Comparison of ENCODE assay signal across 9 cellular contexts in genomic region chr22:24157783-24158170, GRCh38. TPM values are rescaled to one million over a fixed set of nuclear protein-coding genes. Genes with fewer than 3 reads are reported as not detected.
DNase-seq lines count a peak whose midpoint lies in the region; ATAC-seq, FAIRE-seq and TF ChIP-seq lines count a peak whose summit lies in the region.
"Had no signal": no experiment of that assay in that cellular context is flagged by ENCODE, and none has a peak within 500 bp of the region (broad histone marks: within the 10 kb centered on the region; RNA-seq: fewer than 3 reads in every experiment).

No MANE protein-coding gene starts in this region.

- no peak for TF ChIP-seq RAD21 in H1 (IDR thresholded peaks at IDR 0.05 in 1 of 2, conservative IDR thresholded peaks at IDR 0.05 in 1 of 2; ENCODE audit: low read depth in 2 of 2, low read length in 2 of 2)

- no peak overlapping the region for H3K4ac ChIP-seq in H1 (replicated peaks; ENCODE audit: insufficient read length, low read depth, low read length)

- no peak for ATAC-seq in HG03469 (IDR thresholded peaks at IDR 0.05; ENCODE audit: unreplicated experiment)
- no peak for ATAC-seq in GM21786 (IDR thresholded peaks at IDR 0.05; ENCODE audit: unreplicated experiment)

- no peak overlapping the region for H3K9ac ChIP-seq in H1 (replicated peaks in 1 of 4; ENCODE audit: extremely low read depth in 1 of 4, low read depth in 3 of 4, low read length in 3 of 4)
- H3K9ac ChIP-seq in smooth muscle cell (ENCODE audit: low read depth), result no peak overlapping the region
- H3K9ac ChIP-seq: parathyroid adenoma had no signal

- FAIRE-seq in H1 (lab: Jason Lieb, UNC), result no peak

- peak overlapping the region; percentile 80 for H3K27ac ChIP-seq in RWPE1
- H3K27ac ChIP-seq in H1 (ENCODE audit: low read depth, low read length), result peak overlapping the region; percentile 7; the same call in 1 of the 2 replicates
- H3K27ac ChIP-seq in smooth muscle cell (ENCODE audit: low read depth), result no peak overlapping the region
- H3K27ac ChIP-seq: parathyroid adenoma had no signal

- H3K4me3 ChIP-seq in H1 (ENCODE audit: extremely low read depth in 1 of 4, insufficient read depth in 2 of 4, low read depth in 3 of 4, low read length in 4 of 4), result no peak overlapping the region
- no peak overlapping the region for H3K4me3 ChIP-seq in smooth muscle cell

- 0 out of 2 replicates have a peak overlapping the region, but pooled peaks have one; percentile 38 for H3K18ac ChIP-seq in H1 (ENCODE audit: extremely low read depth, low read length)

- TF ChIP-seq CTCF in RWPE1 (conservative IDR thresholded peaks at IDR 0.05; ENCODE audit: low read depth), result no peak
- TF ChIP-seq CTCF in H1 (IDR thresholded peaks at IDR 0.05; ENCODE audit: control extremely low read depth in 1 of 3, insufficient read depth in 1 of 3, low read depth in 1 of 3, low read length in 3 of 3), result no peak
- TF ChIP-seq CTCF in smooth muscle cell (IDR thresholded peaks at IDR 0.05; ENCODE audit: borderline replicate concordance, insufficient read depth, poor library complexity, severe bottlenecking), result peak; percentile 5

- no peak overlapping the region for H3K56ac ChIP-seq in H1 (replicated peaks; ENCODE audit: insufficient read length, low read depth, low read length)

- POLR2A ChIA-PET in RWPE1 (lab: Yijun Ruan, JAX; ENCODE audit: low non-redundant PET) (no interaction called here), H1 (lab: Charles Lee; ENCODE audit: partially characterized antibody) (interaction anchor here (1.0 to 1.5 kb wide), 4 partner anchors 11 to 372 kb away, joined by 3 to 5 read pairs (median 3); partner anchors contain the start of gene SUSD2)

- WGBS in H1 (ENCODE audit: extremely low coverage in 1 of 2, insufficient coverage in 1 of 2, insufficient read length in 1 of 2, insufficient replicate concordance in 2 of 2, low coverage in 1 of 2, low lambda C conversion rate in 2 of 2, missing lambda C conversion rate in 1 of 2), 2 experiments, result 85% methylated on average over 11 of the region's 11 CpGs; no CpG with 5 or more reads in 1 of the 2 experiments
- WGBS in smooth muscle cell (ENCODE audit: low lambda C conversion rate), result 75% methylated on average over 11 of the region's 11 CpGs

- H4K20me1 ChIP-seq in H1 (replicated peaks in 1 of 2; ENCODE audit: control insufficient read depth in 1 of 2, insufficient read depth in 2 of 2, low read length in 2 of 2), result peaks cover 5 to 7% of the 10 kb centered on the region in 2 experiments
- peaks cover 90% of the 10 kb centered on the region for H4K20me1 ChIP-seq in smooth muscle cell (ENCODE audit: low read depth)

- H3K79me2 ChIP-seq in H1 (ENCODE audit: control insufficient read depth in 1 of 2, insufficient read depth in 2 of 2, low read length in 2 of 2), result no peaks in the 10 kb centered on the region
- no peaks in the 10 kb centered on the region for H3K79me2 ChIP-seq in smooth muscle cell (ENCODE audit: low read depth)

- H2AK5ac ChIP-seq in H1 (ENCODE audit: low read depth, low read length), result peak overlapping the region; percentile 46; the same call in 1 of the 2 replicates

- no peaks in the 10 kb centered on the region for H3K79me1 ChIP-seq in H1 (ENCODE audit: low read depth, low read length)

- H3K23ac ChIP-seq in H1 (ENCODE audit: insufficient read length), result no peak overlapping the region

- no peak for TF ChIP-seq POLR2A in H1 (IDR thresholded peaks at IDR 0.05; ENCODE audit: control extremely low read depth in 1 of 2, low read depth in 2 of 2, low read length in 2 of 2)

- DNase-seq in GM03348 (ENCODE audit: low spot score) (peak; percentile 37), RWPE1 (ENCODE audit: low spot score) (no peak), H1 (ENCODE audit: low read depth in 1 of 2, low spot score in 2 of 2) (no peak), smooth muscle cell (lab: John Stamatoyannopoulos, UW; ENCODE audit: unreplicated experiment) (no peak), NCI-H345 (lab: John Stamatoyannopoulos, UW) (no peak), GM19238 (ENCODE audit: insufficient read length, low spot score) (no peak)

- peaks cover 10% of the 10 kb centered on the region for H3K23me2 ChIP-seq in H1 (ENCODE audit: low read depth, low read length)

- H3K9me3 ChIP-seq in H1 (ENCODE audit: insufficient read depth in 2 of 2, low read depth in 1 of 2, low read length in 1 of 2), result no peaks in the 10 kb centered on the region
- H3K9me3 ChIP-seq in smooth muscle cell (replicated peaks; ENCODE audit: low read depth), result no peaks in the 10 kb centered on the region

- peak overlapping the region; percentile 38 for H4K91ac ChIP-seq in H1 (replicated peaks; ENCODE audit: insufficient read length, low read length)

- H3K36me3 ChIP-seq in H1 (ENCODE audit: control insufficient read depth in 2 of 4, insufficient read depth in 4 of 4, low read length in 3 of 4) (no peaks in the 10 kb centered on the region; a peak in 1 of 8 replicates), smooth muscle cell (ENCODE audit: low read depth) (no peaks in the 10 kb centered on the region)

- peaks cover 0 to 24% (median 12%) of the 10 kb centered on the region in 4 experiments; a peak in 6 of 7 replicates for H3K4me1 ChIP-seq in H1 (replicated peaks in 1 of 4; ENCODE audit: control insufficient read depth in 3 of 4, insufficient read depth in 4 of 4, low read length in 3 of 4)
- H3K4me1 ChIP-seq in smooth muscle cell (ENCODE audit: low read depth), result peaks cover 16% of the 10 kb centered on the region

- H2BK5ac ChIP-seq in H1 (ENCODE audit: low read depth, low read length), result no peak overlapping the region

- H4K5ac ChIP-seq in H1 (ENCODE audit: insufficient read length, low read depth, low read length), result no peak overlapping the region

- peak overlapping the region; percentile 71; the same call in 1 of the 2 replicates for H4K8ac ChIP-seq in H1 (ENCODE audit: extremely low read depth, insufficient read depth, low read length)

- no peak for TF ChIP-seq EP300 in H1 (IDR thresholded peaks at IDR 0.05; ENCODE audit: borderline replicate concordance in 1 of 2, low read depth in 2 of 2, low read length in 2 of 2)

- H2BK20ac ChIP-seq in H1 (ENCODE audit: low read length), result no peak overlapping the region

- H3K4me2 ChIP-seq in H1 (ENCODE audit: insufficient read depth in 1 of 2, low read depth in 2 of 2, low read length in 2 of 2) (no peak overlapping the region; a peak in 1 of 4 replicates), smooth muscle cell (peak overlapping the region; percentile 98)

- CTCF ChIA-PET in RWPE1 (lab: Yijun Ruan, JAX) (interaction anchor here (0.6 to 2.2 kb wide), 4 partner anchors 13 to 23 kb away, joined by 3 to 6 read pairs (median 4); partner anchors contain the start of gene SUSD2), H1 (lab: Charles Lee; ENCODE audit: partially characterized antibody) (interaction anchor here (1.0 to 10.9 kb wide), 24 partner anchors 11 to 228 kb away, joined by 3 to 301 read pairs (median 5); partner anchors contain the start of gene SUSD2)

- H3K14ac ChIP-seq in H1 (ENCODE audit: insufficient read length), result no peak overlapping the region

- H2BK12ac ChIP-seq in H1 (ENCODE audit: low read depth, low read length), result no peak overlapping the region

- peak overlapping the region; percentile 46; the same call in 1 of the 2 replicates for H2BK15ac ChIP-seq in H1 (ENCODE audit: low read length)

- no peak overlapping the region for H2BK120ac ChIP-seq in H1 (replicated peaks; ENCODE audit: low read depth, low read length)

- H3F3A ChIP-seq in smooth muscle cell (ENCODE audit: low read depth), result peaks cover 5% of the 10 kb centered on the region

- H2AFZ ChIP-seq in H1 (ENCODE audit: low read length) (no peak overlapping the region), smooth muscle cell (ENCODE audit: low read depth) (no peak overlapping the region)
- H2AFZ ChIP-seq: parathyroid adenoma had no signal

- H3K27me3 ChIP-seq in H1 (replicated peaks in 1 of 4; ENCODE audit: control insufficient read depth in 3 of 4, extremely low read depth in 1 of 4, insufficient read depth in 3 of 4, low read length in 3 of 4) (peaks cover 0 to 6% (median 1%) of the 10 kb centered on the region in 4 experiments; a peak in 3 of 7 replicates), smooth muscle cell (ENCODE audit: low read depth) (no peaks in the 10 kb centered on the region)

TF ChIP-seq in H1, 55 proteins besides CTCF, POLR2A, EP300 and RAD21 (continues in another document):
- no peak for TF ChIP-seq USF2 (IDR thresholded peaks at IDR 0.05; ENCODE audit: low read length)
- TF ChIP-seq CTBP2 (IDR thresholded peaks at IDR 0.05; ENCODE audit: borderline replicate concordance, insufficient read depth, insufficient read length, low read length), result no peak
- no peak for TF ChIP-seq ZNF274 (IDR thresholded peaks at IDR 0.05; ENCODE audit: borderline replicate concordance, extremely low read depth, low read length)
- TF ChIP-seq HDAC6 (IDR thresholded peaks at IDR 0.05; ENCODE audit: low read depth, low read length), result no peak
- no peak for TF ChIP-seq MAX (IDR thresholded peaks at IDR 0.05)
- TF ChIP-seq SAP30 (IDR thresholded peaks at IDR 0.05; ENCODE audit: insufficient read depth, insufficient replicate concordance, low read length), result no peak
- TF ChIP-seq TAF7 (optimal IDR thresholded peaks at IDR 0.05; ENCODE audit: borderline replicate concordance, low read depth, low read length), result no peak
- no peak for TF ChIP-seq GABPA (IDR thresholded peaks at IDR 0.05; ENCODE audit: borderline replicate concordance, insufficient read depth, low read length)
- TF ChIP-seq RXRA (IDR thresholded peaks at IDR 0.05; ENCODE audit: insufficient read depth, low read depth, low read length), result no peak

RNA-seq across cellular contexts. Expression of gene SUSD2, which starts 23.5 kb away (rescaled TPM):
- total RNA-seq in H1 (2021; fragmentation: NEBNext Ultra II Directional; extraction: Animal tissue kit (Norgen Biotek cat#: 25700)), result 1.5 and 2.0 TPM in 2 replicates
- polyA plus RNA-seq in H1 (2011; rRNA removed) (4.8 and 5.5 TPM in 2 replicates), smooth muscle cell (0.24 and 1.2 TPM in 2 replicates)
- 1.8 TPM for polyA plus RNA-seq in H1 (2011; cell fraction: cytosol; rRNA removed)
- polyA plus RNA-seq in H1 (2011; cell fraction: nucleus; rRNA removed), result 7.8 TPM
- polyA plus RNA-seq in H1 (2012, experiment 1 of 2), result 1.5 to 3.7 TPM (median 2.7 TPM) in 4 replicates
- 1.7 TPM for polyA plus RNA-seq in H1 (2012, experiment 2 of 2)
- 4.0 TPM for polyA plus RNA-seq in H1 (2013, experiment 1 of 2)
- 3.1 TPM for polyA plus RNA-seq in H1 (2013, experiment 2 of 2)
- polyA minus RNA-seq in H1 (2011; rRNA and poly(A)+ RNA removed), result 1.9 and 2.0 TPM in 2 replicates
- 1.4 TPM for polyA minus RNA-seq in H1 (2011; cell fraction: cytosol; rRNA and poly(A)+ RNA removed)
- 2.1 TPM for polyA minus RNA-seq in H1 (2011; cell fraction: nucleus; rRNA and poly(A)+ RNA removed)
- 1.1 and 1.5 TPM in 2 replicates for total RNA-seq in smooth muscle cell
